Comparison of ENCODE assay signal across 8 cellular contexts in the genomic region with DNA sequence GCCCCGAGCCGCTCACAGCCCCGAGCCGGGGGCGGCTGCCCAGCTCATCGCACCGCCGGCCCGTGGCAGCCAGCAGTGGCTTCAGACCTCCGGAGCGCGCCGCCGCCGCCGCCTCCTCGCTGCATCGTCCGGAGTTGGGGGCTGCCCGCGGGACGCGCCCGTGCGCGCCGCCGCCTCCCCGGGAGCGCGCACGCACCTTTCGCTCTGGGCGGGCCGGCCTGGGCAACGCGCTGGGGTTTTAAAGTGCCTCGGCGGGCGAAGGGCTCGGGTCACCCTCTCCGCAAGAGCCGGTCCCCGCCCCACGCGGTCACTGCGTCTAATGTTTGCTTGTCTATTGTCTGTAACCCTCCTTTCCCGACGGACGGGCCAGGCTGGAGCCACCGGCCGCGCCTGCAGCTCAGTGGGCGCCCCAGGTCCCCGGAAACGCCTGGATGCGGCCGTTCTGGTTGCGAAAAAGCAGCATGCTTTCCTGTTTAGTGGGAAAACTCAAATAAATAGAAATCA. TPM values are rescaled to one million over a fixed set of nuclear protein-coding genes. Genes with fewer than 3 reads are reported as not detected.
DNase-seq lines count a peak whose midpoint lies in the region; ATAC-seq, FAIRE-seq and TF ChIP-seq lines count a peak whose summit lies in the region.

Gene RYK (minus strand): TSS at position 143 of the 504 bp plus-strand sequence. CDS start 205 bp downstream, outside the sequence.

- no peaks in the 10 kb centered on the region for H3K9me3 ChIP-seq in astrocyte (ENCODE audit: insufficient read depth, low read depth, low read length)

- ATAC-seq in GM18499 (IDR thresholded peaks at IDR 0.05; ENCODE audit: insufficient read depth, unreplicated experiment) (peak; percentile 46), HG02884 (IDR thresholded peaks at IDR 0.05; ENCODE audit: unreplicated experiment) (peak; percentile 64)

- no peak for FAIRE-seq in astrocyte (lab: Jason Lieb, UNC)

- H3K4me3 ChIP-seq in astrocyte (ENCODE audit: insufficient read depth, low read depth, low read length): peak within 1 kb of the TSS; percentile 92

- DNase-seq in NCI-H1694 (lab: John Stamatoyannopoulos, UW): peak; percentile 29
- DNase-seq in T-helper 22 cell (ENCODE audit: low read depth): peak; percentile 50
- DNase-seq in astrocyte (ENCODE audit: low read depth): peak; percentile 60
- DNase-seq in hepatic stellate cell (ENCODE audit: low spot score): peak; percentile 85
- DNase-seq in retina: peak; percentile 97
- DNase-seq in OCI-M2 (lab: John Stamatoyannopoulos, UW; ENCODE audit: unreplicated experiment): no peak

- H3K9ac ChIP-seq in astrocyte (ENCODE audit: low read length): peak within 1 kb of the TSS; percentile 92

- no peaks in the 10 kb centered on the region for H3K27me3 Mint-ChIP-seq in astrocyte (ENCODE audit: low read depth, unreplicated experiment)

- H4K20me1 ChIP-seq in astrocyte (ENCODE audit: insufficient read depth, low read length): peaks cover 41% of the 10 kb centered on the region

- TF ChIP-seq CTCF in astrocyte (IDR thresholded peaks at IDR 0.05; ENCODE audit: insufficient read depth, low read depth, low read length): no peak

- H2AFZ ChIP-seq in astrocyte (ENCODE audit: low read depth, low read length): peak within 1 kb of the TSS; percentile 84

- peak within 1 kb of the TSS; percentile 76 for H3K27ac Mint-ChIP-seq in astrocyte (ENCODE audit: unreplicated experiment)

- peak within 1 kb of the TSS; percentile 92 for H3K4me3 Mint-ChIP-seq in astrocyte (ENCODE audit: unreplicated experiment)

- H3K4me2 ChIP-seq in astrocyte (ENCODE audit: low read length): peak within 1 kb of the TSS; percentile 87

- peaks cover 30% of the 10 kb centered on the region for H3K4me1 Mint-ChIP-seq in astrocyte (ENCODE audit: low read depth, unreplicated experiment)

- peaks cover 49% of the 10 kb centered on the region for H3K79me2 ChIP-seq in astrocyte (ENCODE audit: insufficient read depth, low read length)

- H3K36me3 ChIP-seq in astrocyte (ENCODE audit: insufficient read depth, low read length): no peaks in the 10 kb centered on the region

- peak within 1 kb of the TSS; percentile 74 for H3K27ac ChIP-seq in astrocyte (ENCODE audit: low read depth, low read length)

- H3K4me1 ChIP-seq in astrocyte (ENCODE audit: insufficient read depth, low read length): peaks cover 6% of the 10 kb centered on the region

- H3K36me3 Mint-ChIP-seq in astrocyte (ENCODE audit: low read depth, unreplicated experiment): no peaks in the 10 kb centered on the region

- H3K9me3 Mint-ChIP-seq in astrocyte (ENCODE audit: unreplicated experiment): no peaks in the 10 kb centered on the region

- H3K27me3 ChIP-seq in astrocyte (ENCODE audit: insufficient read depth, low read length): no peaks in the 10 kb centered on the region

RNA-seq across cellular contexts. Expression of gene RYK, which starts in this region (rescaled TPM):
- 57.1 and 58.0 TPM in 2 replicates for total RNA-seq in astrocyte
